In the genomic region with DNA sequence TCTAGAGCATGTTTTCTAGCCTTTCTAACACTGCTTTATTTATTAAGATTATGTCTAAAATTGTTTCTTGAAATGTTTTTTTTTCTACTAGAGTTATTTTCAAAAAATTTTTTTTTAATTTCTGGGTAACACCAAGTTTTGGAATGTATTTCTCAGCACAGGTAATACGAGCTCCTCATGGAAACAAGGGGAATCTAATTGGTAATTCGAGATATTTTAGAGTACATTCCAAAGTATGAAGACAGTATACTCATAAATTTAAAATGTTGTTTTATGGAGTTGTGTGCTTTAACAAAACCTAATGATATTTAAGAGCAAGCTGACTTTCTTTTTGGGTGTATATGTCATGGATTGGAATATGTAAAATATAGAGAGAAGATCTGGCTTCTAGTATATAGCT, we compare ENCODE assay signal across 30 cellular contexts. TPM values are rescaled to one million over a fixed set of nuclear protein-coding genes. Genes with fewer than 3 reads are reported as not detected.
"Had no signal": no experiment of that assay in that cellular context is flagged by ENCODE, and none has a peak within 500 bp of the region (broad histone marks: within the 10 kb centered on the region; RNA-seq: fewer than 3 reads in every experiment).

No MANE protein-coding gene starts in this region.

- H3K36me3 ChIP-seq: prostate gland, thyroid gland, vagina had no signal

- H3K27ac Mint-ChIP-seq: dendritic cell treated with granulocyte-macrophage colony-stimulating factor and Interleukin-4, amounts not matched to agents 40 ng/mL and 50 ng/mL, for 4 days; memory B cell; naive B cell; natural killer cell treated with Interleukin-12 subunit alpha and Interleukin-12 subunit beta and Interleukin-15 and Interleukin-18, amount 100 ng/mL, for 72 hours; neural progenitor cell; stimulated activated effector memory CD8-positive, alpha-beta T cell treated with anti-CD3 and anti-CD28 coated beads, Interleukin-12 subunit alpha, Interleukin-12 subunit beta, amount 100 ng/mL, for 72 hours had no signal

- H3K4me3 Mint-ChIP-seq: dendritic cell treated with granulocyte-macrophage colony-stimulating factor and Interleukin-4, amounts not matched to agents 40 ng/mL and 50 ng/mL, for 4 days; endodermal cell; memory B cell; naive B cell; natural killer cell treated with Interleukin-12 subunit alpha and Interleukin-12 subunit beta and Interleukin-15 and Interleukin-18, amount 100 ng/mL, for 72 hours; neural progenitor cell; stimulated activated effector memory CD8-positive, alpha-beta T cell treated with anti-CD3 and anti-CD28 coated beads, Interleukin-12 subunit alpha, Interleukin-12 subunit beta, amount 100 ng/mL, for 72 hours had no signal

- H3K4me1 ChIP-seq: neural progenitor cell, prostate gland, stomach had no signal

- H3K27me3 Mint-ChIP-seq: dendritic cell treated with granulocyte-macrophage colony-stimulating factor and Interleukin-4, amounts not matched to agents 40 ng/mL and 50 ng/mL, for 4 days; memory B cell; naive B cell; natural killer cell treated with Interleukin-12 subunit alpha and Interleukin-12 subunit beta and Interleukin-15 and Interleukin-18, amount 100 ng/mL, for 72 hours had no signal

- H3K4me3 ChIP-seq: esophagus muscularis mucosa, gastroesophageal sphincter, heart left ventricle, hepatocyte, lung, mucosa of descending colon, neural progenitor cell, prostate gland, right atrium auricular region, stomach, thyroid gland, vagina had no signal

- H3K27me3 ChIP-seq: esophagus muscularis mucosa, foreskin keratinocyte, gastroesophageal sphincter, heart left ventricle, hepatocyte, neural progenitor cell, right atrium auricular region, stomach, thyroid gland, vagina had no signal

- H3K36me3 Mint-ChIP-seq: memory B cell; naive B cell; natural killer cell treated with Interleukin-12 subunit alpha and Interleukin-12 subunit beta and Interleukin-15 and Interleukin-18, amount 100 ng/mL, for 72 hours had no signal

- H3K9me3 Mint-ChIP-seq: dendritic cell treated with granulocyte-macrophage colony-stimulating factor and Interleukin-4, amounts not matched to agents 40 ng/mL and 50 ng/mL, for 4 days; endodermal cell; memory B cell; naive B cell; natural killer cell treated with Interleukin-12 subunit alpha and Interleukin-12 subunit beta and Interleukin-15 and Interleukin-18, amount 100 ng/mL, for 72 hours; neural progenitor cell; stimulated activated effector memory CD8-positive, alpha-beta T cell treated with anti-CD3 and anti-CD28 coated beads, Interleukin-12 subunit alpha, Interleukin-12 subunit beta, amount 100 ng/mL, for 72 hours had no signal

- ATAC-seq: foreskin keratinocyte; gastroesophageal sphincter; heart left ventricle; left lobe of liver; mucosa of descending colon; natural killer cell treated with Interleukin-12 subunit alpha and Interleukin-12 subunit beta and Interleukin-15 and Interleukin-18, amount 100 ng/mL, for 72 hours; sciatic nerve; stimulated activated effector memory CD8-positive, alpha-beta T cell treated with anti-CD3 and anti-CD28 coated beads, Interleukin-12 subunit alpha, Interleukin-12 subunit beta, amount 100 ng/mL, for 72 hours had no signal

- H3K9me3 ChIP-seq: esophagus muscularis mucosa, gastroesophageal sphincter, heart left ventricle, mucosa of descending colon, prostate gland, right atrium auricular region, stomach, thyroid gland, vagina had no signal

- H3K4me1 Mint-ChIP-seq: neural progenitor cell had no signal

- H3K27ac ChIP-seq: esophagus muscularis mucosa, foreskin keratinocyte, gastroesophageal sphincter, heart left ventricle, hepatocyte, neural progenitor cell, prostate gland, right atrium auricular region, stomach, thyroid gland, vagina had no signal

- DNase-seq: effector CD8-positive, alpha-beta T cell; endodermal cell; foreskin keratinocyte; heart left ventricle; kidney; mucosa of descending colon; naive B cell; stimulated activated CD4-positive, alpha-beta T cell treated with anti-CD3 and anti-CD28 coated beads, Interleukin-2, amount 100 ng/mL, for 24 hours; stimulated activated CD4-positive, alpha-beta T cell treated with anti-CD3 and anti-CD28 coated beads, Interleukin-4, amount 100 ng/mL, for 24 hours; stimulated activated naive CD4-positive, alpha-beta T cell treated with Interleukin-2 at 50 U/mL for 16 hours; stomach; thyroid gland; trophoblast cell had no signal

RNA-seq across cellular contexts. Expression of a gene that starts 42.4 kb away (rescaled TPM):
- total RNA-seq: endodermal cell, epithelial cell of proximal tubule, foreskin keratinocyte, gastroesophageal sphincter, hepatocyte, kidney, prostate gland, skeletal muscle tissue, ureter, vagina had no signal

RNA-seq across cellular contexts. Expression of a gene that starts 59.2 kb away (rescaled TPM):
- total RNA-seq: endodermal cell, epithelial cell of proximal tubule, hepatocyte had no signal
